15 cellular contexts compared by ENCODE assay signal in the genomic region with DNA sequence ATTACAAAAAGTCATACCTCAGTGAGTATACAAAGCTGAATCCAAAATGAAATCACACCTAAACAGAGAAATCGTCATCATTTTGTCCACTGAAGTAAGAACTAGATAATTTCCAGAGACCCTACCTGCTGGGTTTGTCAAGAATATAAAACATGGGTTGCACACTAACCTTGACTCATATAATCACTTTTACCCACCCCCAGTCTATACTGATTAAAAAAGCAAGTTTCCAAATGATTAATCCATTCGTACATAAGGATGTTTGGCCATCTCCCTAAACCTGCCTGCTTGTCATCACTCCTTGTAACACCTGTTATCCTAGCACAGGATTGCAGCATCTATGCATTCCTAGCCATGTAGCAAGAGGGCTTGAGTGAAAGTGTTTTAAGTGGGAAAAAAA. TPM values are rescaled to one million over a fixed set of nuclear protein-coding genes. Genes with fewer than 3 reads are reported as not detected.
DNase-seq lines count a peak whose midpoint lies in the region; ATAC-seq and TF ChIP-seq lines count a peak whose summit lies in the region.
"Had no signal": no experiment of that assay in that cellular context is flagged by ENCODE, and none has a peak within 500 bp of the region (broad histone marks: within the 10 kb centered on the region; RNA-seq: fewer than 3 reads in every experiment).

No MANE protein-coding gene starts in this region.

- 86 to 88% methylated on average over 1 to 2 of the region's 2 CpGs for WGBS in endodermal cell (ENCODE audit: insufficient coverage in 1 of 2, insufficient read length in 1 of 2), 2 experiments

- H3K4me1 Mint-ChIP-seq in activated naive CD4-positive, alpha-beta T cell treated with anti-CD3 and anti-CD28 coated beads, Interleukin-2, amount 10 ng/mL, durations not matched to agents 7 days and 5 days = peaks cover 48% of the 10 kb centered on the region
- H3K4me1 Mint-ChIP-seq in T-helper 2 cell treated with Interferon-gamma antibody and Interleukin-4, amounts not matched to agents 5 μg/mL and 100 μg/mL, for 36 hours (ENCODE audit: low read depth) = peaks cover 32% of the 10 kb centered on the region
- peaks cover 24% of the 10 kb centered on the region for H3K4me1 Mint-ChIP-seq in endodermal cell
- peaks cover 39% of the 10 kb centered on the region for H3K4me1 Mint-ChIP-seq in stimulated activated naive CD8-positive, alpha-beta T cell treated with anti-CD3 and anti-CD28 coated beads, Interleukin-15, amount 100 ng/mL, for 72 hours

- H3K27ac Mint-ChIP-seq in activated naive CD4-positive, alpha-beta T cell treated with anti-CD3 and anti-CD28 coated beads, Interleukin-2, amount 10 ng/mL, durations not matched to agents 7 days and 5 days = no peak overlapping the region
- no peak overlapping the region for H3K27ac Mint-ChIP-seq in T-helper 2 cell treated with Interferon-gamma antibody and Interleukin-4, amounts not matched to agents 5 μg/mL and 100 μg/mL, for 36 hours
- H3K27ac Mint-ChIP-seq in endodermal cell = no peak overlapping the region
- peak overlapping the region; percentile 12 to 86 for H3K27ac Mint-ChIP-seq in stimulated activated naive CD8-positive, alpha-beta T cell treated with anti-CD3 and anti-CD28 coated beads, Interleukin-15, amount 100 ng/mL, for 72 hours

- H3K36me3 ChIP-seq in endodermal cell (ENCODE audit: control insufficient read depth, insufficient read depth, low read length) = peaks cover 37% of the 10 kb centered on the region
- H3K36me3 ChIP-seq: upper lobe of left lung had no signal

- H3K27me3 ChIP-seq in endodermal cell (ENCODE audit: control insufficient read depth, insufficient read depth, low read length, poor library complexity, severe bottlenecking) = no peaks in the 10 kb centered on the region
- H3K27me3 ChIP-seq: foreskin keratinocyte, upper lobe of left lung had no signal

- peak overlapping the region; percentile 51 for H3K4me3 Mint-ChIP-seq in activated naive CD4-positive, alpha-beta T cell treated with anti-CD3 and anti-CD28 coated beads, Interleukin-2, amount 10 ng/mL, durations not matched to agents 7 days and 5 days
- H3K4me3 Mint-ChIP-seq in T-helper 2 cell treated with Interferon-gamma antibody and Interleukin-4, amounts not matched to agents 5 μg/mL and 100 μg/mL, for 36 hours = peak overlapping the region; percentile 68
- peak overlapping the region; percentile 92 for H3K4me3 Mint-ChIP-seq in endodermal cell
- H3K4me3 Mint-ChIP-seq in stimulated activated naive CD8-positive, alpha-beta T cell treated with anti-CD3 and anti-CD28 coated beads, Interleukin-15, amount 100 ng/mL, for 72 hours = peak overlapping the region; percentile 71 to 90

- H3K36me3 Mint-ChIP-seq in activated naive CD4-positive, alpha-beta T cell treated with anti-CD3 and anti-CD28 coated beads, Interleukin-2, amount 10 ng/mL, durations not matched to agents 7 days and 5 days = peaks cover 26% of the 10 kb centered on the region
- peaks cover 35% of the 10 kb centered on the region for H3K36me3 Mint-ChIP-seq in T-helper 2 cell treated with Interferon-gamma antibody and Interleukin-4, amounts not matched to agents 5 μg/mL and 100 μg/mL, for 36 hours (ENCODE audit: low read depth)
- peaks cover 36% of the 10 kb centered on the region for H3K36me3 Mint-ChIP-seq in endodermal cell (ENCODE audit: low read depth)

- no peak overlapping the region for H3K9ac ChIP-seq in endodermal cell (ENCODE audit: extremely low read depth, low read length, poor library complexity, severe bottlenecking)

- H3K4me3 ChIP-seq in endodermal cell (ENCODE audit: low read length) = no peak overlapping the region
- H3K4me3 ChIP-seq: dorsolateral prefrontal cortex, upper lobe of left lung had no signal

- H3K9me3 Mint-ChIP-seq in activated naive CD4-positive, alpha-beta T cell treated with anti-CD3 and anti-CD28 coated beads, Interleukin-2, amount 10 ng/mL, durations not matched to agents 7 days and 5 days = no peaks in the 10 kb centered on the region
- no peaks in the 10 kb centered on the region for H3K9me3 Mint-ChIP-seq in T-helper 2 cell treated with Interferon-gamma antibody and Interleukin-4, amounts not matched to agents 5 μg/mL and 100 μg/mL, for 36 hours
- H3K9me3 Mint-ChIP-seq in endodermal cell = no peaks in the 10 kb centered on the region
- no peaks in the 10 kb centered on the region for H3K9me3 Mint-ChIP-seq in stimulated activated naive CD8-positive, alpha-beta T cell treated with anti-CD3 and anti-CD28 coated beads, Interleukin-15, amount 100 ng/mL, for 72 hours

- CTCF ChIA-PET in activated naive CD4-positive, alpha-beta T cell treated with anti-CD3 and anti-CD28 coated beads, Interleukin-2, amount 10 ng/mL, durations not matched to agents 7 days and 5 days (lab: Charles Lee) = no interaction called here

- ATAC-seq in stimulated activated naive CD8-positive, alpha-beta T cell treated with anti-CD3 and anti-CD28 coated beads, Interleukin-15, amount 100 ng/mL, for 72 hours = peak; percentile 23
- ATAC-seq in left lobe of liver = no peak
- ATAC-seq in HG03139 (IDR thresholded peaks at IDR 0.05; ENCODE audit: unreplicated experiment) = no peak
- ATAC-seq: foreskin keratinocyte, HepG2, Panc1 had no signal

- no peak overlapping the region for H3K27ac ChIP-seq in endodermal cell (ENCODE audit: low read depth, low read length)
- H3K27ac ChIP-seq: dorsolateral prefrontal cortex, foreskin keratinocyte, upper lobe of left lung had no signal

- H3K9me3 ChIP-seq in endodermal cell (ENCODE audit: control insufficient read depth, low read length) = no peaks in the 10 kb centered on the region
- H3K9me3 ChIP-seq: upper lobe of left lung had no signal

- H3K4me1 ChIP-seq in endodermal cell (ENCODE audit: control insufficient read depth, insufficient read depth, low read length) = no peaks in the 10 kb centered on the region
- H3K4me1 ChIP-seq: foreskin keratinocyte had no signal

- no peak for TF ChIP-seq CTCF in endodermal cell (conservative IDR thresholded peaks at IDR 0.05)

- H3K27me3 Mint-ChIP-seq in activated naive CD4-positive, alpha-beta T cell treated with anti-CD3 and anti-CD28 coated beads, Interleukin-2, amount 10 ng/mL, durations not matched to agents 7 days and 5 days = no peaks in the 10 kb centered on the region
- no peaks in the 10 kb centered on the region for H3K27me3 Mint-ChIP-seq in T-helper 2 cell treated with Interferon-gamma antibody and Interleukin-4, amounts not matched to agents 5 μg/mL and 100 μg/mL, for 36 hours (ENCODE audit: low read depth)
- H3K27me3 Mint-ChIP-seq in endodermal cell (ENCODE audit: insufficient read depth) = no peaks in the 10 kb centered on the region
- no peaks in the 10 kb centered on the region for H3K27me3 Mint-ChIP-seq in stimulated activated naive CD8-positive, alpha-beta T cell treated with anti-CD3 and anti-CD28 coated beads, Interleukin-15, amount 100 ng/mL, for 72 hours

- DNase-seq in activated naive CD4-positive, alpha-beta T cell treated with anti-CD3 and anti-CD28 coated beads, Interleukin-2, amount 10 ng/mL, durations not matched to agents 7 days and 5 days = no peak
- no peak for DNase-seq in activated naive CD4-positive, alpha-beta T cell treated with anti-CD3 and anti-CD28 coated beads, Interleukin-2, amount 50 U/mL, for 16 hours
- no peak for DNase-seq in T-helper 2 cell treated with Interferon-gamma antibody and Interleukin-4, amounts not matched to agents 5 μg/mL and 100 μg/mL, for 36 hours (ENCODE audit: low spot score)
- no peak for DNase-seq in endodermal cell
- no peak for DNase-seq in stimulated activated naive CD8-positive, alpha-beta T cell treated with anti-CD3 and anti-CD28 coated beads, Interleukin-15, amount 100 ng/mL, for 72 hours
- DNase-seq in left lobe of liver (ENCODE audit: low spot score) = no peak
- no peak for DNase-seq in NCI-H2029 treated with DMSO at 0.1 percent for 48 hours (lab: John Stamatoyannopoulos, UW)
- DNase-seq: activated CD4-positive, alpha-beta T cell treated with anti-CD3 and anti-CD28 coated beads, Interleukin-2, amount 50 U/mL, for 4 hours; amniotic stem cell; dorsolateral prefrontal cortex; foreskin keratinocyte; upper lobe of left lung had no signal

RNA-seq across cellular contexts. Expression of gene RAP2C, which starts 4.7 kb away (rescaled TPM):
- 10 to 100 TPM; 39.7 to 60.8 TPM for total RNA-seq in endodermal cell
- polyA plus RNA-seq in endodermal cell (2013, experiment 1 of 2) = 28.7 TPM
- 28.2 TPM for polyA plus RNA-seq in endodermal cell (2013, experiment 2 of 2)
- total RNA-seq in left lobe of liver = 30.1 TPM

Comparison
In these comparisons a context has a peak if more than half of its experiments do, and no peak if none do; other contexts are left out.
1. H3K27ac Mint-ChIP-seq: peak in stimulated activated naive CD8-positive, alpha-beta T cell treated with anti-CD3 and anti-CD28 coated beads, Interleukin-15, amount 100 ng/mL, for 72 hours (2 of 2); none in activated naive CD4-positive, alpha-beta T cell treated with anti-CD3 and anti-CD28 coated beads, Interleukin-2, amount 10 ng/mL, durations not matched to agents 7 days and 5 days (single experiment), T-helper 2 cell treated with Interferon-gamma antibody and Interleukin-4, amounts not matched to agents 5 μg/mL and 100 μg/mL, for 36 hours (single experiment) and endodermal cell (single experiment).
2. Peak in every context shown above with its lines, with median percentiles within 50 percentile points of each other: H3K4me3 Mint-ChIP-seq.